ENCODE assay signal across 15 cellular contexts in genomic region chr20:5890773-5891441, GRCh38. TPM values are rescaled to one million over a fixed set of nuclear protein-coding genes. Genes with fewer than 3 reads are reported as not detected.
"Had no signal": no experiment of that assay in that cellular context is flagged by ENCODE, and none has a peak within 500 bp of the region (broad histone marks: within the 10 kb centered on the region; RNA-seq: fewer than 3 reads in every experiment).

No MANE protein-coding gene starts in this region.

- H3K9me3 Mint-ChIP-seq: activated B cell treated with CpG ODN at 0.5 μM for 24 hours; activated CD4-positive, alpha-beta T cell treated with anti-CD3 and anti-CD28 coated beads, Interleukin-2, amount 10 ng/mL, durations not matched to agents 24 days and 14 days; activated naive CD4-positive, alpha-beta T cell treated with anti-CD3 and anti-CD28 coated beads, Interleukin-2, amount 10 ng/mL, durations not matched to agents 7 days and 5 days; activated T-helper 2 cell treated with anti-CD3 and anti-CD28 coated beads, Interferon-gamma antibody, Interleukin-2, Interleukin-4, amounts not matched to agents 10 μg/mL and 5 μg/mL and 100 μg/mL, durations not matched to agents 14 hours and 24 hours and 36 hours; central memory CD8-positive, alpha-beta T cell; nephron had no signal

- H3K27ac ChIP-seq: adrenal gland, epithelial cell of prostate, stomach, thoracic aorta had no signal

- H3K4me3 Mint-ChIP-seq: activated B cell treated with CpG ODN at 0.5 μM for 24 hours; activated CD4-positive, alpha-beta T cell treated with anti-CD3 and anti-CD28 coated beads, Interleukin-2, amount 10 ng/mL, durations not matched to agents 24 days and 14 days; activated naive CD4-positive, alpha-beta T cell treated with anti-CD3 and anti-CD28 coated beads, Interleukin-2, amount 10 ng/mL, durations not matched to agents 7 days and 5 days; central memory CD8-positive, alpha-beta T cell; nephron had no signal

- H3K27ac Mint-ChIP-seq: activated B cell treated with CpG ODN at 0.5 μM for 24 hours; activated CD4-positive, alpha-beta T cell treated with anti-CD3 and anti-CD28 coated beads, Interleukin-2, amount 10 ng/mL, durations not matched to agents 24 days and 14 days; activated naive CD4-positive, alpha-beta T cell treated with anti-CD3 and anti-CD28 coated beads, Interleukin-2, amount 10 ng/mL, durations not matched to agents 7 days and 5 days; activated T-helper 2 cell treated with anti-CD3 and anti-CD28 coated beads, Interferon-gamma antibody, Interleukin-2, Interleukin-4, amounts not matched to agents 10 μg/mL and 5 μg/mL and 100 μg/mL, durations not matched to agents 14 hours and 24 hours and 36 hours; nephron had no signal

- H3K9me3 ChIP-seq: adrenal gland, stomach, thoracic aorta had no signal

- H3K36me3 ChIP-seq: adrenal gland, stomach, thoracic aorta had no signal

- H3K27me3 ChIP-seq: adrenal gland, stomach had no signal

- H3K27me3 Mint-ChIP-seq: activated CD4-positive, alpha-beta T cell treated with anti-CD3 and anti-CD28 coated beads, Interleukin-2, amount 10 ng/mL, durations not matched to agents 24 days and 14 days; activated naive CD4-positive, alpha-beta T cell treated with anti-CD3 and anti-CD28 coated beads, Interleukin-2, amount 10 ng/mL, durations not matched to agents 7 days and 5 days had no signal

- H3K4me3 ChIP-seq: adrenal gland, stomach, thoracic aorta had no signal

- H3K36me3 Mint-ChIP-seq: activated naive CD4-positive, alpha-beta T cell treated with anti-CD3 and anti-CD28 coated beads, Interleukin-2, amount 10 ng/mL, durations not matched to agents 7 days and 5 days had no signal

- H3K4me1 ChIP-seq: stomach had no signal

- H3K4me1 Mint-ChIP-seq: activated B cell treated with CpG ODN at 0.5 μM for 24 hours; activated CD4-positive, alpha-beta T cell treated with anti-CD3 and anti-CD28 coated beads, Interleukin-2, amount 10 ng/mL, durations not matched to agents 24 days and 14 days; activated naive CD4-positive, alpha-beta T cell treated with anti-CD3 and anti-CD28 coated beads, Interleukin-2, amount 10 ng/mL, durations not matched to agents 7 days and 5 days; central memory CD8-positive, alpha-beta T cell had no signal

- DNase-seq: activated B cell treated with CpG ODN at 0.5 μM for 24 hours; activated CD4-positive, alpha-beta T cell treated with anti-CD3 and anti-CD28 coated beads, Interleukin-2, amount 10 ng/mL, durations not matched to agents 24 days and 14 days; activated naive CD4-positive, alpha-beta T cell treated with anti-CD3 and anti-CD28 coated beads, Interleukin-2, amount 10 ng/mL, durations not matched to agents 7 days and 5 days; activated T-cell treated with anti-CD3 and anti-CD28 coated beads for 4 hours; effector memory CD4-positive, alpha-beta T cell; hippocampal formation; stomach; T-helper 2 cell had no signal

RNA-seq across cellular contexts. Expression of gene CHGB, which starts 20.4 kb away (rescaled TPM):
- total RNA-seq: activated B cell treated with CpG ODN at 0.5 μM for 24 hours; activated CD4-positive, alpha-beta T cell treated with anti-CD3 and anti-CD28 coated beads, Interleukin-2, amount 10 ng/mL, durations not matched to agents 24 days and 14 days; pulmonary artery endothelial cell; thoracic aorta had no signal
